ENCODE assay signal across 8 cellular contexts in the genomic region with DNA sequence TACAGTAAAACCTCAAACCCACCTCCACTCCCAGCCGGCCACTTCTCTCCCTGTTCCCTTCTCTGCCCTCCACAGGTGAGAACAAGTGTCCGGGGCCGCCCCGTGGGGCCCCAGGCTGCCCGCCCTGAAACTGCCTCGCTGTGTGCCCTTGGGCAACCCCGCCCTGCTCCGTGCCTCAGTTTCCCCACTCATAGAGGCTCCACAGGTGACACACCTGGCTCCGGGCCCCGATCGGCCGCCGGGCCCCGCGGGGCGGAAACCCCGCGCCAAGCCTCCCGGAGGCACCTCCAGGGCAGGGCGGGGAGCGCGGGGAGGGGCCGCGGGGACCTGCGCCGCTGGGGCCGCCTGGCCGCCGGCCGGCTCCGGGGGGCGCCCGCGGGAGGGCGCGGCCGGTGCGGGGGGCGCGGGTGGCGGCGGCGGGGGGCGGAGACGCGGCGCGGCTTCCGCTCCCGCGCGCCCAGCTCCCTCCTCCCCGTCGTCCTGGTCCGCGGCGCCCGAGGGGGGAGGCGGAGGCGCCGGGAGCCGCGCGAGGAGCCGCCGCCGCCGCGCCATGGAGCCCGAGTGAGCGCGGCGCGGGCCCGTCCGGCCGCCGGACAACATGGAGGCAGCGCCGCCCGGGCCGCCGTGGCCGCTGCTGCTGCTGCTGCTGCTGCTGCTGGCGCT. TPM values are rescaled to one million over a fixed set of nuclear protein-coding genes. Genes with fewer than 3 reads are reported as not detected.
A peak's percentile ranks its signal among the peaks of the same experiment; 100 is the strongest.
DNase-seq lines count a peak whose midpoint lies in the region; ATAC-seq and TF ChIP-seq lines count a peak whose summit lies in the region.

LRP5 (plus strand) TSS at position 475 of the 663 bp plus-strand sequence; CDS start at position 599, 124 bp downstream.

- H3F3A ChIP-seq in GM23338 (replicated peaks; ENCODE audit: low read depth) (peaks cover 17% of the 10 kb centered on the region), neural cell (ENCODE audit: insufficient read depth, low read length, poor library complexity, severe bottlenecking) (no peaks in the 10 kb centered on the region)

- H3K4me1 Mint-ChIP-seq in GM23338 = peaks cover 49% of the 10 kb centered on the region

- peaks cover 4% of the 10 kb centered on the region; the same call in 1 of the 3 replicates for H3K9me3 Mint-ChIP-seq in GM23338

- H3K27me3 ChIP-seq in GM23338 (ENCODE audit: insufficient read depth) (peaks cover 12% of the 10 kb centered on the region; the same call in 1 of the 2 replicates), neural cell (ENCODE audit: insufficient read depth, low read depth, low read length) (no peaks in the 10 kb centered on the region)

- H3K27ac ChIP-seq in GM23338 (ENCODE audit: low read depth) = no peak within 1 kb of the TSS
- no peak within 1 kb of the TSS for H3K27ac ChIP-seq in neural cell (ENCODE audit: low read length)

- peaks cover 6% of the 10 kb centered on the region; the same call in 1 of the 3 replicates for H3K36me3 Mint-ChIP-seq in GM23338 (ENCODE audit: low read depth)

- H3K4me2 ChIP-seq in GM23338 (peak within 1 kb of the TSS; percentile 87), neural cell (ENCODE audit: low read length) (peak within 1 kb of the TSS; percentile 52)

- H3K36me3 ChIP-seq in GM23338 (ENCODE audit: insufficient read depth) (no peaks in the 10 kb centered on the region), neural cell (ENCODE audit: insufficient read depth, low read length) (no peaks in the 10 kb centered on the region)

- peak within 1 kb of the TSS; percentile 92 for H3K4me3 Mint-ChIP-seq in GM23338

- H3K27me3 Mint-ChIP-seq in GM23338 (ENCODE audit: insufficient read depth, low read depth, poor library complexity) = peaks cover 21% of the 10 kb centered on the region

- H3K27ac Mint-ChIP-seq in GM23338 = peak within 1 kb of the TSS; percentile 74

- TF ChIP-seq CTCF in GM23338 (conservative IDR thresholded peaks at IDR 0.05; ENCODE audit: low read depth in 2 of 2) = no peak
- TF ChIP-seq CTCF in fibroblast of the aortic adventitia (IDR thresholded peaks at IDR 0.05; ENCODE audit: insufficient read depth, low read length) = no peak
- TF ChIP-seq CTCF in neural cell (IDR thresholded peaks at IDR 0.05; ENCODE audit: poor library complexity, severe bottlenecking) = no peak

- H3K79me2 ChIP-seq in GM23338 (replicated peaks; ENCODE audit: insufficient read depth) (peaks cover 42% of the 10 kb centered on the region), neural cell (replicated peaks; ENCODE audit: insufficient read depth, low read length) (peaks cover 25% of the 10 kb centered on the region)

- H2AFZ ChIP-seq in GM23338 = peak within 1 kb of the TSS; percentile 56
- H2AFZ ChIP-seq in neural cell (ENCODE audit: low read depth, low read length) = no peak within 1 kb of the TSS

- TF ChIP-seq RAD21 in neural cell (conservative IDR thresholded peaks at IDR 0.05) = no peak

- H3K9me2 ChIP-seq in GM23338 (ENCODE audit: insufficient read depth) (no peaks in the 10 kb centered on the region), neural cell (ENCODE audit: insufficient read depth, low read length) (no peaks in the 10 kb centered on the region)

- peaks cover 38% of the 10 kb centered on the region for H3K4me1 ChIP-seq in GM23338 (ENCODE audit: insufficient read depth)

- no peaks in the 10 kb centered on the region; the same call in 1 of the 2 replicates for H4K20me1 ChIP-seq in GM23338 (replicated peaks; ENCODE audit: insufficient read depth)
- H4K20me1 ChIP-seq in neural cell (ENCODE audit: insufficient read depth) = no peaks in the 10 kb centered on the region

- peak within 1 kb of the TSS; percentile 53 for H3K9ac ChIP-seq in neural cell (ENCODE audit: low read length)

- H3K9me3 ChIP-seq in neural cell (ENCODE audit: low read length) = no peaks in the 10 kb centered on the region

- H3K4me3 ChIP-seq in GM23338 (peak within 1 kb of the TSS; percentile 83), fibroblast of the aortic adventitia (ENCODE audit: low read depth, low read length) (peak within 1 kb of the TSS; percentile 64), neural cell (ENCODE audit: low read length) (peak within 1 kb of the TSS; percentile 80)

- DNase-seq in COR-L47 (lab: John Stamatoyannopoulos, UW) = peak; percentile 27
- DNase-seq in GM23338 (ENCODE audit: low spot score) = peak; percentile 42
- DNase-seq in UCSD-AML1 (lab: John Stamatoyannopoulos, UW; ENCODE audit: unreplicated experiment) = peak; percentile 45
- DNase-seq in fibroblast of the aortic adventitia (ENCODE audit: low read depth) = no peak
- DNase-seq in pons (ENCODE audit: low spot score) = no peak

- no peak for TF ChIP-seq EP300 in neural cell (conservative IDR thresholded peaks at IDR 0.05; ENCODE audit: poor library complexity, severe bottlenecking)

- ATAC-seq in GM23338 (peak; percentile 2; the same call in 1 of the 3 replicates), GM21619 (IDR thresholded peaks at IDR 0.05; ENCODE audit: unreplicated experiment) (no peak), HG03432 (IDR thresholded peaks at IDR 0.05; ENCODE audit: unreplicated experiment) (no peak)

TF ChIP-seq in GM23338, 12 proteins besides CTCF, POLR2A, EP300 and RAD21 (continues in another document):
- TF ChIP-seq, protein P1, sequence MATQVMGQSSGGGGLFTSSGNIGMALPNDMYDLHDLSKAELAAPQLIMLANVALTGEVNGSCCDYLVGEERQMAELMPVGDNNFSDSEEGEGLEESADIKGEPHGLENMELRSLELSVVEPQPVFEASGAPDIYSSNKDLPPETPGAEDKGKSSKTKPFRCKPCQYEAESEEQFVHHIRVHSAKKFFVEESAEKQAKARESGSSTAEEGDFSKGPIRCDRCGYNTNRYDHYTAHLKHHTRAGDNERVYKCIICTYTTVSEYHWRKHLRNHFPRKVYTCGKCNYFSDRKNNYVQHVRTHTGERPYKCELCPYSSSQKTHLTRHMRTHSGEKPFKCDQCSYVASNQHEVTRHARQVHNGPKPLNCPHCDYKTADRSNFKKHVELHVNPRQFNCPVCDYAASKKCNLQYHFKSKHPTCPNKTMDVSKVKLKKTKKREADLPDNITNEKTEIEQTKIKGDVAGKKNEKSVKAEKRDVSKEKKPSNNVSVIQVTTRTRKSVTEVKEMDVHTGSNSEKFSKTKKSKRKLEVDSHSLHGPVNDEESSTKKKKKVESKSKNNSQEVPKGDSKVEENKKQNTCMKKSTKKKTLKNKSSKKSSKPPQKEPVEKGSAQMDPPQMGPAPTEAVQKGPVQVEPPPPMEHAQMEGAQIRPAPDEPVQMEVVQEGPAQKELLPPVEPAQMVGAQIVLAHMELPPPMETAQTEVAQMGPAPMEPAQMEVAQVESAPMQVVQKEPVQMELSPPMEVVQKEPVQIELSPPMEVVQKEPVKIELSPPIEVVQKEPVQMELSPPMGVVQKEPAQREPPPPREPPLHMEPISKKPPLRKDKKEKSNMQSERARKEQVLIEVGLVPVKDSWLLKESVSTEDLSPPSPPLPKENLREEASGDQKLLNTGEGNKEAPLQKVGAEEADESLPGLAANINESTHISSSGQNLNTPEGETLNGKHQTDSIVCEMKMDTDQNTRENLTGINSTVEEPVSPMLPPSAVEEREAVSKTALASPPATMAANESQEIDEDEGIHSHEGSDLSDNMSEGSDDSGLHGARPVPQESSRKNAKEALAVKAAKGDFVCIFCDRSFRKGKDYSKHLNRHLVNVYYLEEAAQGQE (IDR thresholded peaks at IDR 0.05; ENCODE audit: unreplicated experiment) = no peak

TF ChIP-seq in neural cell, 6 proteins besides CTCF, POLR2A, EP300 and RAD21:
- no peak for TF ChIP-seq TAF1 (IDR thresholded peaks at IDR 0.05; ENCODE audit: low read depth)
- TF ChIP-seq, protein P1 (IDR thresholded peaks at IDR 0.05; ENCODE audit: borderline replicate concordance) = no peak
- TF ChIP-seq POLR2AphosphoS5 (IDR thresholded peaks at IDR 0.05) = no peak
- TF ChIP-seq SMC3 (conservative IDR thresholded peaks at IDR 0.05; ENCODE audit: poor library complexity) = no peak
- TF ChIP-seq MXI1 (conservative IDR thresholded peaks at IDR 0.05; ENCODE audit: poor library complexity, severe bottlenecking) = no peak
- TF ChIP-seq EZH2 (IDR thresholded peaks at IDR 0.05; ENCODE audit: borderline replicate concordance, insufficient read depth, low read length, poor library complexity, severe bottlenecking) = no peak

RNA-seq across cellular contexts. Expression of gene LRP5, which starts in this region (rescaled TPM):
- total RNA-seq in GM23338 (2014; rRNA removed; shearing (Covaris generic)) = 35.1 and 51.1 TPM in 2 replicates
- polyA plus RNA-seq in GM23338 (2016; fragmentation: Nextera tagmentation; extraction: Ambion mirVana) (26.9 and 38.3 TPM in 2 replicates), neural cell (3.0 and 5.3 TPM in 2 replicates)
- 3.3 and 8.3 TPM in 2 replicates for total RNA-seq in fibroblast of the aortic adventitia (ENCODE audit: low replicate concordance)
- polyA minus RNA-seq in neural cell = 14.0 and 16.8 TPM in 2 replicates

Comparison
In these comparisons a context has a peak if more than half of its experiments do, and no peak if none do; other contexts are left out.
1. DNase-seq: peak in COR-L47 (single experiment), GM23338 (single experiment) and UCSD-AML1 (single experiment); none in fibroblast of the aortic adventitia (single experiment) and pons (single experiment).
2. Peak in every context shown above with its lines, with median percentiles within 50 percentile points of each other: H3K4me3 ChIP-seq.